1 cellular context compared by ENCODE assay signal in genomic region chr6:73653571-73654424, GRCh38.
A peak's percentile ranks its signal among the peaks of the same experiment; 100 is the strongest.
TF ChIP-seq lines count a peak whose summit lies in the region.

Gene SLC17A5 (minus strand): TSS chr6:73653992. CDS start chr6:73653886, 106 bp downstream.

TF ChIP-seq in K562, 482 proteins besides CTCF, POLR2A, EP300 and RAD21 (continued from another document and continues in another):
- TF ChIP-seq ARID4B (CRISPR knock-in tag; IDR thresholded peaks at IDR 0.05) (peak; percentile 75), RB1 (IDR thresholded peaks at IDR 0.05; ENCODE audit: low read depth) (peak; percentile 55), POLR2G (IDR thresholded peaks at IDR 0.05; ENCODE audit: low read depth, low read length) (peak; percentile 94), ESRRA (IDR thresholded peaks at IDR 0.05; ENCODE audit: borderline replicate concordance, low read depth) (peak; percentile 23; the same call in 1 of the 2 replicates), FIP1L1 (IDR thresholded peaks at IDR 0.05; ENCODE audit: low read depth, low read length, poor library complexity, severe bottlenecking) (peak; percentile 66), ZNF253 (CRISPR knock-in tag; conservative IDR thresholded peaks at IDR 0.05) (no peak), TFE3 (CRISPR knock-in tag; IDR thresholded peaks at IDR 0.05) (0 out of 2 replicates have a peak, but pooled peaks have one; percentile 24), NR0B1 (IDR thresholded peaks at IDR 0.05; ENCODE audit: partially characterized antibody) (no peak), NBN (IDR thresholded peaks at IDR 0.05; ENCODE audit: low read depth) (no peak), ZNF511 (CRISPR knock-in tag; IDR thresholded peaks at IDR 0.05) (peak; percentile 37; the same call in 1 of the 2 replicates), POLR2AphosphoS5 (IDR thresholded peaks at IDR 0.05; ENCODE audit: control insufficient read depth, insufficient read depth, low read depth, low read length) (peak; percentile 76), FOXP1 (CRISPR knock-in tag; IDR thresholded peaks at IDR 0.05) (peak; percentile 28; the same call in 1 of the 2 replicates), FOS (IDR thresholded peaks at IDR 0.05; ENCODE audit: extremely low read depth, insufficient read length) (no peak), PHB (CRISPR knock-in tag; IDR thresholded peaks at IDR 0.05) (peak; percentile 91; the same call in 1 of the 2 replicates), VEZF1 (CRISPR knock-in tag; IDR thresholded peaks at IDR 0.05) (peak; percentile 80), MCM3 (IDR thresholded peaks at IDR 0.05) (no peak), HMGN3 (IDR thresholded peaks at IDR 0.05; ENCODE audit: borderline replicate concordance, extremely low read depth, insufficient read length, low read depth, low read length) (peak; percentile 79), CTCFL (IDR thresholded peaks at IDR 0.05; ENCODE audit: borderline replicate concordance, insufficient read depth, low read depth, low read length, poor library complexity, severe bottlenecking) (no peak), ZNF586 (CRISPR knock-in tag; conservative IDR thresholded peaks at IDR 0.05) (no peak), ELF2 (CRISPR knock-in tag; IDR thresholded peaks at IDR 0.05) (0 out of 2 replicates have a peak, but pooled peaks have one; percentile 21), ZNF408 (CRISPR knock-in tag; IDR thresholded peaks at IDR 0.05; ENCODE audit: low read depth) (no peak), ZNF395 (CRISPR knock-in tag; IDR thresholded peaks at IDR 0.05) (peak; percentile 68; the same call in 1 of the 2 replicates), E2F6 (IDR thresholded peaks at IDR 0.05; ENCODE audit: borderline replicate concordance in 1 of 2, extremely low read depth in 1 of 2, insufficient read depth in 1 of 2, insufficient read length in 1 of 2, low read depth in 1 of 2, low read length in 1 of 2, poor library complexity in 1 of 2, severe bottlenecking in 1 of 2) (peak; percentile 84 to 93), MECOM (CRISPR knock-in tag; IDR thresholded peaks at IDR 0.05) (no peak), ZNF639 (CRISPR knock-in tag; conservative IDR thresholded peaks at IDR 0.05 in 1 of 2, IDR thresholded peaks at IDR 0.05 in 1 of 2) (peak in 1 of 2 experiments; percentile 79; a peak in 2 of 4 replicates), RBFOX2 (IDR thresholded peaks at IDR 0.05; ENCODE audit: low read depth, low read length) (peak; percentile 93), PML (IDR thresholded peaks at IDR 0.05; ENCODE audit: low read length) (peak; percentile 52; the same call in 1 of the 2 replicates), HMG20A (CRISPR knock-in tag; conservative IDR thresholded peaks at IDR 0.05) (no peak), ZNF766 (CRISPR knock-in tag; conservative IDR thresholded peaks at IDR 0.05) (no peak), FOXM1 (IDR thresholded peaks at IDR 0.05; ENCODE audit: low read depth) (no peak), FOXM1 (CRISPR knock-in tag; IDR thresholded peaks at IDR 0.05; ENCODE audit: low read depth) (0 out of 2 replicates have a peak, but pooled peaks have one; percentile 71), TRIM28 (IDR thresholded peaks at IDR 0.05) (no peak), CCNT2 (IDR thresholded peaks at IDR 0.05; ENCODE audit: borderline replicate concordance, extremely low read depth, insufficient read length, low read depth, low read length) (peak; percentile 78), TRIM25 (IDR thresholded peaks at IDR 0.05; ENCODE audit: borderline replicate concordance) (no peak), CBFB (CRISPR knock-in tag; IDR thresholded peaks at IDR 0.05) (peak; percentile 54; the same call in 1 of the 2 replicates), KDM5B (IDR thresholded peaks at IDR 0.05; ENCODE audit: insufficient replicate concordance, low read depth, low read length) (peak; percentile 84), HDAC1 (IDR thresholded peaks at IDR 0.05) (peak in 1 of 2 experiments; percentile 47; a peak in 2 of 4 replicates), MTA3 (IDR thresholded peaks at IDR 0.05; ENCODE audit: borderline replicate concordance) (peak; percentile 73; the same call in 1 of the 2 replicates), POLR2H (tag; IDR thresholded peaks at IDR 0.05; ENCODE audit: low read depth) (peak; percentile 31; the same call in 1 of the 2 replicates), CXXC5 (CRISPR knock-in tag; IDR thresholded peaks at IDR 0.05) (peak; percentile 94), HNRNPL (IDR thresholded peaks at IDR 0.05; ENCODE audit: low read depth, low read length) (0 out of 2 replicates have a peak, but pooled peaks have one; percentile 47), MED1 (CRISPR knock-in tag; IDR thresholded peaks at IDR 0.05; ENCODE audit: borderline replicate concordance) (no peak), TFAP4 (CRISPR knock-in tag; IDR thresholded peaks at IDR 0.05; ENCODE audit: borderline replicate concordance) (peak; percentile 41; the same call in 1 of the 2 replicates), ZNF239 (CRISPR knock-in tag; IDR thresholded peaks at IDR 0.05) (no peak)
